ENCODE assay signal across 1 cellular context in the genomic region with DNA sequence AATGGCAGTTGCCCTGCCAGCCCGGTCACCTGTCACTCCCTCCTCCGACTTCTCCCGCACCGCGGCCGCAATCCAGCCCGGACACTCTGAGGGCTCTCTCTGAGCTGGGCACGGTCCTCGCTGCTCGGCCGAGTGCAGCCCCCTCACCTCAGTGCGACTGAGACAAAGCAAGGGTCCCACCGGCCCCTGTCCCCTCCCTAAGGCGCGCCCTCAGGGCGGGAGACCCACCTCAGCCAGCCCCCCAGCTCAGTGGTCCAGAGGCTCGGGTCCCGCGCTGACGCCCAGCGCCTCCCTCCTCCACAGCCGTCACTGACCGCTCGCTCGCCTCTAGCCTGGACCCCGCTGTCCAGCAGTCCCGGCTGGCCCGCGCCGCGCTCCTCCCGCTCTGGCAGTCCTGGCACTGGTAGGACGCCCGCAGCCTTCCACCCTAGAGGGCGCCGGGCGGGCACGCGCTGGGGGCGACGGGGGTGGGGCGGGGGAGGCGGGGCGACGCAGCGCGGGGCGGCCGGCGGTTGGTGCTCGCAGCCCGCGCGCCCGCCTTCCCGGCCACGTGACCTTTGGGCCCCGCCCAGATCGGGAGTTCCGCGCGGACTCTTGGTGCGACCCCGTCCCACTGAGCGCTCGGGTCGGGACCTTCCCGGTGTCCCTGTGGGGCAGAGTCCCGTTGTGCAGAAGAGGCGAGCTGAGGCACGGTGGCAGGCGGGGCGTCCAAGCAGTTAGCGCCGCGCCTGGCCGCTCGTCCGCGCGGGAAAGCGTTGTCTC.
TF ChIP-seq lines count a peak whose summit lies in the region.

No MANE protein-coding gene starts in this region.

TF ChIP-seq in K562, 482 proteins besides CTCF, POLR2A, EP300 and RAD21 (continued from another document and continues in another):
- TF ChIP-seq, protein P1, sequence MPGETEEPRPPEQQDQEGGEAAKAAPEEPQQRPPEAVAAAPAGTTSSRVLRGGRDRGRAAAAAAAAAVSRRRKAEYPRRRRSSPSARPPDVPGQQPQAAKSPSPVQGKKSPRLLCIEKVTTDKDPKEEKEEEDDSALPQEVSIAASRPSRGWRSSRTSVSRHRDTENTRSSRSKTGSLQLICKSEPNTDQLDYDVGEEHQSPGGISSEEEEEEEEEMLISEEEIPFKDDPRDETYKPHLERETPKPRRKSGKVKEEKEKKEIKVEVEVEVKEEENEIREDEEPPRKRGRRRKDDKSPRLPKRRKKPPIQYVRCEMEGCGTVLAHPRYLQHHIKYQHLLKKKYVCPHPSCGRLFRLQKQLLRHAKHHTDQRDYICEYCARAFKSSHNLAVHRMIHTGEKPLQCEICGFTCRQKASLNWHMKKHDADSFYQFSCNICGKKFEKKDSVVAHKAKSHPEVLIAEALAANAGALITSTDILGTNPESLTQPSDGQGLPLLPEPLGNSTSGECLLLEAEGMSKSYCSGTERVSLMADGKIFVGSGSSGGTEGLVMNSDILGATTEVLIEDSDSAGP (CRISPR knock-in tag; IDR thresholded peaks at IDR 0.05): no peak
- TF ChIP-seq RB1 (IDR thresholded peaks at IDR 0.05; ENCODE audit: low read depth) (peak; percentile 89), CXXC5 (CRISPR knock-in tag; IDR thresholded peaks at IDR 0.05) (peak; percentile 50), ZNF121 (CRISPR knock-in tag; conservative IDR thresholded peaks at IDR 0.05) (no peak), COPS2 (conservative IDR thresholded peaks at IDR 0.05) (no peak), ETV5 (CRISPR knock-in tag; IDR thresholded peaks at IDR 0.05; ENCODE audit: low read depth) (peak; percentile 59; the same call in 1 of the 2 replicates), NFE2L1 (tag; IDR thresholded peaks at IDR 0.05; ENCODE audit: borderline replicate concordance, low read depth) (no peak), BRCA1 (IDR thresholded peaks at IDR 0.05) (no peak), BRCA1 (CRISPR knock-in tag; IDR thresholded peaks at IDR 0.05) (no peak), SMC3 (conservative IDR thresholded peaks at IDR 0.05; ENCODE audit: insufficient read depth, low read depth, low read length) (no peak), CBFA2T3 (IDR thresholded peaks at IDR 0.05) (no peak), XRCC3 (IDR thresholded peaks at IDR 0.05) (no peak), NFATC3 (IDR thresholded peaks at IDR 0.05) (no peak), ZNF175 (CRISPR knock-in tag; IDR thresholded peaks at IDR 0.05; ENCODE audit: low read depth) (no peak), KAT7 (CRISPR knock-in tag; IDR thresholded peaks at IDR 0.05; ENCODE audit: borderline replicate concordance) (0 out of 2 replicates have a peak, but pooled peaks have one; percentile 41), TOE1 (IDR thresholded peaks at IDR 0.05; ENCODE audit: borderline replicate concordance) (peak; percentile 81; the same call in 1 of the 2 replicates), TOE1 (CRISPR knock-in tag; IDR thresholded peaks at IDR 0.05; ENCODE audit: borderline replicate concordance, low read depth) (no peak), CBFB (CRISPR knock-in tag; IDR thresholded peaks at IDR 0.05) (no peak), HNRNPH1 (optimal IDR thresholded peaks at IDR 0.05; ENCODE audit: low read depth, low read length) (no peak), ZNF232 (CRISPR knock-in tag; IDR thresholded peaks at IDR 0.05) (no peak), MIER1 (IDR thresholded peaks at IDR 0.05; ENCODE audit: low read depth) (no peak), C11orf30 (IDR thresholded peaks at IDR 0.05; ENCODE audit: low read depth) (no peak), SP1 (CRISPR knock-in tag; IDR thresholded peaks at IDR 0.05) (peak; percentile 62), TCF3 (CRISPR knock-in tag; IDR thresholded peaks at IDR 0.05) (no peak), ZNF212 (CRISPR knock-in tag; IDR thresholded peaks at IDR 0.05) (no peak), ATF7 (IDR thresholded peaks at IDR 0.05) (no peak), ZFP1 (CRISPR knock-in tag; IDR thresholded peaks at IDR 0.05) (no peak), KDM2B (CRISPR knock-in tag; IDR thresholded peaks at IDR 0.05) (no peak), RBM25 (IDR thresholded peaks at IDR 0.05; ENCODE audit: low read depth, low read length, severe bottlenecking) (peak; percentile 22), ZNF311 (CRISPR knock-in tag; IDR thresholded peaks at IDR 0.05) (no peak), GATA2 (CRISPR knock-in tag; IDR thresholded peaks at IDR 0.05) (no peak), ZBTB1 (CRISPR knock-in tag; IDR thresholded peaks at IDR 0.05; ENCODE audit: borderline replicate concordance, low read depth) (no peak), HDAC8 (tag; IDR thresholded peaks at IDR 0.05) (no peak), ARNT (IDR thresholded peaks at IDR 0.05) (no peak)
- TF ChIP-seq, protein P2, sequence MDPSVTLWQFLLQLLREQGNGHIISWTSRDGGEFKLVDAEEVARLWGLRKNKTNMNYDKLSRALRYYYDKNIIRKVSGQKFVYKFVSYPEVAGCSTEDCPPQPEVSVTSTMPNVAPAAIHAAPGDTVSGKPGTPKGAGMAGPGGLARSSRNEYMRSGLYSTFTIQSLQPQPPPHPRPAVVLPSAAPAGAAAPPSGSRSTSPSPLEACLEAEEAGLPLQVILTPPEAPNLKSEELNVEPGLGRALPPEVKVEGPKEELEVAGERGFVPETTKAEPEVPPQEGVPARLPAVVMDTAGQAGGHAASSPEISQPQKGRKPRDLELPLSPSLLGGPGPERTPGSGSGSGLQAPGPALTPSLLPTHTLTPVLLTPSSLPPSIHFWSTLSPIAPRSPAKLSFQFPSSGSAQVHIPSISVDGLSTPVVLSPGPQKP (CRISPR knock-in tag; IDR thresholded peaks at IDR 0.05): no peak
- TF ChIP-seq, protein P3, sequence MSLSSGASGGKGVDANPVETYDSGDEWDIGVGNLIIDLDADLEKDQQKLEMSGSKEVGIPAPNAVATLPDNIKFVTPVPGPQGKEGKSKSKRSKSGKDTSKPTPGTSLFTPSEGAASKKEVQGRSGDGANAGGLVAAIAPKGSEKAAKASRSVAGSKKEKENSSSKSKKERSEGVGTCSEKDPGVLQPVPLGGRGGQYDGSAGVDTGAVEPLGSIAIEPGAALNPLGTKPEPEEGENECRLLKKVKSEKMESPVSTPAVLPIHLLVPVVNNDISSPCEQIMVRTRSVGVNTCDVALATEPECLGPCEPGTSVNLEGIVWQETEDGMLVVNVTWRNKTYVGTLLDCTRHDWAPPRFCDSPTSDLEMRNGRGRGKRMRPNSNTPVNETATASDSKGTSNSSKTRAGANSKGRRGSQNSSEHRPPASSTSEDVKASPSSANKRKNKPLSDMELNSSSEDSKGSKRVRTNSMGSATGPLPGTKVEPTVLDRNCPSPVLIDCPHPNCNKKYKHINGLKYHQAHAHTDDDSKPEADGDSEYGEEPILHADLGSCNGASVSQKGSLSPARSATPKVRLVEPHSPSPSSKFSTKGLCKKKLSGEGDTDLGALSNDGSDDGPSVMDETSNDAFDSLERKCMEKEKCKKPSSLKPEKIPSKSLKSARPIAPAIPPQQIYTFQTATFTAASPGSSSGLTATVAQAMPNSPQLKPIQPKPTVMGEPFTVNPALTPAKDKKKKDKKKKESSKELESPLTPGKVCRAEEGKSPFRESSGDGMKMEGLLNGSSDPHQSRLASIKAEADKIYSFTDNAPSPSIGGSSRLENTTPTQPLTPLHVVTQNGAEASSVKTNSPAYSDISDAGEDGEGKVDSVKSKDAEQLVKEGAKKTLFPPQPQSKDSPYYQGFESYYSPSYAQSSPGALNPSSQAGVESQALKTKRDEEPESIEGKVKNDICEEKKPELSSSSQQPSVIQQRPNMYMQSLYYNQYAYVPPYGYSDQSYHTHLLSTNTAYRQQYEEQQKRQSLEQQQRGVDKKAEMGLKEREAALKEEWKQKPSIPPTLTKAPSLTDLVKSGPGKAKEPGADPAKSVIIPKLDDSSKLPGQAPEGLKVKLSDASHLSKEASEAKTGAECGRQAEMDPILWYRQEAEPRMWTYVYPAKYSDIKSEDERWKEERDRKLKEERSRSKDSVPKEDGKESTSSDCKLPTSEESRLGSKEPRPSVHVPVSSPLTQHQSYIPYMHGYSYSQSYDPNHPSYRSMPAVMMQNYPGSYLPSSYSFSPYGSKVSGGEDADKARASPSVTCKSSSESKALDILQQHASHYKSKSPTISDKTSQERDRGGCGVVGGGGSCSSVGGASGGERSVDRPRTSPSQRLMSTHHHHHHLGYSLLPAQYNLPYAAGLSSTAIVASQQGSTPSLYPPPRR (CRISPR knock-in tag; IDR thresholded peaks at IDR 0.05; ENCODE audit: borderline replicate concordance): no peak
- TF ChIP-seq, protein P4, sequence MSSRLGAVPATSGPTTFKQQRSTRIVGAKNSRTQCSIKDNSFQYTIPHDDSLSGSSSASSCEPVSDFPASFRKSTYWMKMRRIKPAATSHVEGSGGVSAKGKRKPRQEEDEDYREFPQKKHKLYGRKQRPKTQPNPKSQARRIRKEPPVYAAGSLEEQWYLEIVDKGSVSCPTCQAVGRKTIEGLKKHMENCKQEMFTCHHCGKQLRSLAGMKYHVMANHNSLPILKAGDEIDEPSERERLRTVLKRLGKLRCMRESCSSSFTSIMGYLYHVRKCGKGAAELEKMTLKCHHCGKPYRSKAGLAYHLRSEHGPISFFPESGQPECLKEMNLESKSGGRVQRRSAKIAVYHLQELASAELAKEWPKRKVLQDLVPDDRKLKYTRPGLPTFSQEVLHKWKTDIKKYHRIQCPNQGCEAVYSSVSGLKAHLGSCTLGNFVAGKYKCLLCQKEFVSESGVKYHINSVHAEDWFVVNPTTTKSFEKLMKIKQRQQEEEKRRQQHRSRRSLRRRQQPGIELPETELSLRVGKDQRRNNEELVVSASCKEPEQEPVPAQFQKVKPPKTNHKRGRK (tag; IDR thresholded peaks at IDR 0.05): no peak
- TF ChIP-seq, protein P5, sequence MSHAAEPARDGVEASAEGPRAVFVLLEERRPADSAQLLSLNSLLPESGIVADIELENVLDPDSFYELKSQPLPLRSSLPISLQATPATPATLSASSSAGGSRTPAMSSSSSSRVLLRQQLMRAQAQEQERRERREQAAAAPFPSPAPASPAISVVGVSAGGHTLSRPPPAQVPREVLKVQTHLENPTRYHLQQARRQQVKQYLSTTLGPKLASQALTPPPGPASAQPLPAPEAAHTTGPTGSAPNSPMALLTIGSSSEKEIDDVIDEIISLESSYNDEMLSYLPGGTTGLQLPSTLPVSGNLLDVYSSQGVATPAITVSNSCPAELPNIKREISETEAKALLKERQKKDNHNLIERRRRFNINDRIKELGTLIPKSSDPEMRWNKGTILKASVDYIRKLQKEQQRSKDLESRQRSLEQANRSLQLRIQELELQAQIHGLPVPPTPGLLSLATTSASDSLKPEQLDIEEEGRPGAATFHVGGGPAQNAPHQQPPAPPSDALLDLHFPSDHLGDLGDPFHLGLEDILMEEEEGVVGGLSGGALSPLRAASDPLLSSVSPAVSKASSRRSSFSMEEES (CRISPR knock-in tag; IDR thresholded peaks at IDR 0.05): peak; percentile 81
- TF ChIP-seq, protein P6, sequence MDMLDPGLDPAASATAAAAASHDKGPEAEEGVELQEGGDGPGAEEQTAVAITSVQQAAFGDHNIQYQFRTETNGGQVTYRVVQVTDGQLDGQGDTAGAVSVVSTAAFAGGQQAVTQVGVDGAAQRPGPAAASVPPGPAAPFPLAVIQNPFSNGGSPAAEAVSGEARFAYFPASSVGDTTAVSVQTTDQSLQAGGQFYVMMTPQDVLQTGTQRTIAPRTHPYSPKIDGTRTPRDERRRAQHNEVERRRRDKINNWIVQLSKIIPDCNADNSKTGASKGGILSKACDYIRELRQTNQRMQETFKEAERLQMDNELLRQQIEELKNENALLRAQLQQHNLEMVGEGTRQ (CRISPR knock-in tag; IDR thresholded peaks at IDR 0.05): peak; percentile 93
- TF ChIP-seq, protein P7, sequence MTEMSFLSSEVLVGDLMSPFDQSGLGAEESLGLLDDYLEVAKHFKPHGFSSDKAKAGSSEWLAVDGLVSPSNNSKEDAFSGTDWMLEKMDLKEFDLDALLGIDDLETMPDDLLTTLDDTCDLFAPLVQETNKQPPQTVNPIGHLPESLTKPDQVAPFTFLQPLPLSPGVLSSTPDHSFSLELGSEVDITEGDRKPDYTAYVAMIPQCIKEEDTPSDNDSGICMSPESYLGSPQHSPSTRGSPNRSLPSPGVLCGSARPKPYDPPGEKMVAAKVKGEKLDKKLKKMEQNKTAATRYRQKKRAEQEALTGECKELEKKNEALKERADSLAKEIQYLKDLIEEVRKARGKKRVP (CRISPR knock-in tag; IDR thresholded peaks at IDR 0.05): no peak
- TF ChIP-seq, protein P8, sequence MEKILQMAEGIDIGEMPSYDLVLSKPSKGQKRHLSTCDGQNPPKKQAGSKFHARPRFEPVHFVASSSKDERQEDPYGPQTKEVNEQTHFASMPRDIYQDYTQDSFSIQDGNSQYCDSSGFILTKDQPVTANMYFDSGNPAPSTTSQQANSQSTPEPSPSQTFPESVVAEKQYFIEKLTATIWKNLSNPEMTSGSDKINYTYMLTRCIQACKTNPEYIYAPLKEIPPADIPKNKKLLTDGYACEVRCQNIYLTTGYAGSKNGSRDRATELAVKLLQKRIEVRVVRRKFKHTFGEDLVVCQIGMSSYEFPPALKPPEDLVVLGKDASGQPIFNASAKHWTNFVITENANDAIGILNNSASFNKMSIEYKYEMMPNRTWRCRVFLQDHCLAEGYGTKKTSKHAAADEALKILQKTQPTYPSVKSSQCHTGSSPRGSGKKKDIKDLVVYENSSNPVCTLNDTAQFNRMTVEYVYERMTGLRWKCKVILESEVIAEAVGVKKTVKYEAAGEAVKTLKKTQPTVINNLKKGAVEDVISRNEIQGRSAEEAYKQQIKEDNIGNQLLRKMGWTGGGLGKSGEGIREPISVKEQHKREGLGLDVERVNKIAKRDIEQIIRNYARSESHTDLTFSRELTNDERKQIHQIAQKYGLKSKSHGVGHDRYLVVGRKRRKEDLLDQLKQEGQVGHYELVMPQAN (IDR thresholded peaks at IDR 0.05; ENCODE audit: borderline replicate concordance): no peak
- TF ChIP-seq, protein P9, sequence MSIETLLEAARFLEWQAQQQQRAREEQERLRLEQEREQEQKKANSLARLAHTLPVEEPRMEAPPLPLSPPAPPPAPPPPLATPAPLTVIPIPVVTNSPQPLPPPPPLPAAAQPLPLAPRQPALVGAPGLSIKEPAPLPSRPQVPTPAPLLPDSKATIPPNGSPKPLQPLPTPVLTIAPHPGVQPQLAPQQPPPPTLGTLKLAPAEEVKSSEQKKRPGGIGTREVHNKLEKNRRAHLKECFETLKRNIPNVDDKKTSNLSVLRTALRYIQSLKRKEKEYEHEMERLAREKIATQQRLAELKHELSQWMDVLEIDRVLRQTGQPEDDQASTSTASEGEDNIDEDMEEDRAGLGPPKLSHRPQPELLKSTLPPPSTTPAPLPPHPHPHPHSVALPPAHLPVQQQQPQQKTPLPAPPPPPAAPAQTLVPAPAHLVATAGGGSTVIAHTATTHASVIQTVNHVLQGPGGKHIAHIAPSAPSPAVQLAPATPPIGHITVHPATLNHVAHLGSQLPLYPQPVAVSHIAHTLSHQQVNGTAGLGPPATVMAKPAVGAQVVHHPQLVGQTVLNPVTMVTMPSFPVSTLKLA (conservative IDR thresholded peaks at IDR 0.05): peak; percentile 32 to 55; a peak in 1 of 4 replicates
- TF ChIP-seq, protein P10, sequence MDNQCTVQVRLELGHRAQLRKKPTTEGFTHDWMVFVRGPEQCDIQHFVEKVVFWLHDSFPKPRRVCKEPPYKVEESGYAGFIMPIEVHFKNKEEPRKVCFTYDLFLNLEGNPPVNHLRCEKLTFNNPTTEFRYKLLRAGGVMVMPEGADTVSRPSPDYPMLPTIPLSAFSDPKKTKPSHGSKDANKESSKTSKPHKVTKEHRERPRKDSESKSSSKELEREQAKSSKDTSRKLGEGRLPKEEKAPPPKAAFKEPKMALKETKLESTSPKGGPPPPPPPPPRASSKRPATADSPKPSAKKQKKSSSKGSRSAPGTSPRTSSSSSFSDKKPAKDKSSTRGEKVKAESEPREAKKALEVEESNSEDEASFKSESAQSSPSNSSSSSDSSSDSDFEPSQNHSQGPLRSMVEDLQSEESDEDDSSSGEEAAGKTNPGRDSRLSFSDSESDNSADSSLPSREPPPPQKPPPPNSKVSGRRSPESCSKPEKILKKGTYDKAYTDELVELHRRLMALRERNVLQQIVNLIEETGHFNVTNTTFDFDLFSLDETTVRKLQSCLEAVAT (IDR thresholded peaks at IDR 0.05): no peak
